In genomic region chr10:3067045-3067858, GRCh38 we compare ENCODE assay signal across 8 cellular contexts. TPM values are rescaled to one million over a fixed set of nuclear protein-coding genes. Genes with fewer than 3 reads are reported as not detected.
DNase-seq lines count a peak whose midpoint lies in the region; ATAC-seq lines count a peak whose summit lies in the region.

PFKP (plus strand) TSS chr10:3067548; CDS start chr10:3067596, 48 bp downstream.

- in situ Hi-C loops in KBM-7 (cut with MboI; ENCODE audit: low pct_unique_long_range_greater_than_20kb, low sequenced_read_pairs): no loop called here

- ATAC-seq in GM21447 (IDR thresholded peaks at IDR 0.05; ENCODE audit: unreplicated experiment): peak; percentile 41

- DNase-seq in Daoy (ENCODE audit: low read depth) (peak; percentile 58), KBM-7 (peak; percentile 27), mesenteric fat pad (ENCODE audit: low spot score) (no peak), KG1 (lab: John Stamatoyannopoulos, UW) (no peak)
- peak; percentile 60 for DNase-seq in activated CD4-positive, alpha-beta T cell treated with anti-CD3 and anti-CD28 coated beads, Interleukin-2, amount 50 U/mL, for 1 hour
- peak; percentile 50 for DNase-seq in effector CD4-positive, alpha-beta T cell
- peak; percentile 27 to 36 for DNase-seq in stimulated activated CD8-positive, alpha-beta memory T cell treated with anti-CD3 and anti-CD28 coated beads, Interleukin-2, amount 100 ng/mL, for 1 hour (ENCODE audit: low read depth in 2 of 2)

RNA-seq across cellular contexts. Expression of gene PFKP, which starts in this region (rescaled TPM):
- total RNA-seq in Daoy (2014; rRNA removed; shearing (Covaris generic)): 176 and 183 TPM in 2 replicates
- total RNA-seq in mesenteric fat pad: 37.9 TPM

Comparison
In these comparisons a context has a peak if more than half of its experiments do, and no peak if none do; other contexts are left out.
1. DNase-seq: peak in Daoy (single experiment), KBM-7 (single experiment), activated CD4-positive, alpha-beta T cell treated with anti-CD3 and anti-CD28 coated beads, Interleukin-2, amount 50 U/mL, for 1 hour (single experiment), effector CD4-positive, alpha-beta T cell (single experiment) and stimulated activated CD8-positive, alpha-beta memory T cell treated with anti-CD3 and anti-CD28 coated beads, Interleukin-2, amount 100 ng/mL, for 1 hour (2 of 2); none in mesenteric fat pad (single experiment) and KG1 (single experiment).